Comparison of ENCODE assay signal across 1 cellular context in the genomic region with DNA sequence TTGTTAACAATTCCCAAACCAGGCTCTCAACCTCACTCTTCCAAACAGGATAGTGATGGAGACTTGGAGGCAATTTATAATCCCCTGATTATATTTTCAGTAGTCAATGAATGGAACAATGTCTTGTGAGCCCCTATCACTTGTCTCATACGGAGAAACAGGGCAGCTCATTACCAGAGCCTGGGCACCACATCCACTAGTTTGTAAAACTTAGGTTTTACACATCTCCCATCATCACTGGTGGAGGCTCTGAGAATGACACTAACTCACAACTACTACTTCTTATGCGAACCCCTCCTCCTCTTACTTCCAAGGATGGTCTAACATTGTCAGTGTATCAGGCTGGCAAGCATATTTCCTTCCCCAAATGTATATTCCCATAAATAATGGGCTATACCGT.
A peak's percentile ranks its signal among the peaks of the same experiment; 100 is the strongest.
TF ChIP-seq lines count a peak whose summit lies in the region.

No MANE protein-coding gene starts in this region.

TF ChIP-seq in WTC11, 78 proteins besides CTCF, POLR2A, EP300 and RAD21 (continued from another document):
- TF ChIP-seq PRRX2 (CRISPR knock-in tag; IDR thresholded peaks at IDR 0.05) (peak; percentile 59; the same call in 1 of the 2 replicates), ZNF281 (CRISPR knock-in tag; IDR thresholded peaks at IDR 0.05) (no peak), EMX1 (CRISPR knock-in tag; IDR thresholded peaks at IDR 0.05) (peak; percentile 74; the same call in 1 of the 2 replicates), TCF7 (CRISPR knock-in tag; IDR thresholded peaks at IDR 0.05; ENCODE audit: low read depth) (no peak)
